ENCODE assay signal across 9 cellular contexts in the genomic region with DNA sequence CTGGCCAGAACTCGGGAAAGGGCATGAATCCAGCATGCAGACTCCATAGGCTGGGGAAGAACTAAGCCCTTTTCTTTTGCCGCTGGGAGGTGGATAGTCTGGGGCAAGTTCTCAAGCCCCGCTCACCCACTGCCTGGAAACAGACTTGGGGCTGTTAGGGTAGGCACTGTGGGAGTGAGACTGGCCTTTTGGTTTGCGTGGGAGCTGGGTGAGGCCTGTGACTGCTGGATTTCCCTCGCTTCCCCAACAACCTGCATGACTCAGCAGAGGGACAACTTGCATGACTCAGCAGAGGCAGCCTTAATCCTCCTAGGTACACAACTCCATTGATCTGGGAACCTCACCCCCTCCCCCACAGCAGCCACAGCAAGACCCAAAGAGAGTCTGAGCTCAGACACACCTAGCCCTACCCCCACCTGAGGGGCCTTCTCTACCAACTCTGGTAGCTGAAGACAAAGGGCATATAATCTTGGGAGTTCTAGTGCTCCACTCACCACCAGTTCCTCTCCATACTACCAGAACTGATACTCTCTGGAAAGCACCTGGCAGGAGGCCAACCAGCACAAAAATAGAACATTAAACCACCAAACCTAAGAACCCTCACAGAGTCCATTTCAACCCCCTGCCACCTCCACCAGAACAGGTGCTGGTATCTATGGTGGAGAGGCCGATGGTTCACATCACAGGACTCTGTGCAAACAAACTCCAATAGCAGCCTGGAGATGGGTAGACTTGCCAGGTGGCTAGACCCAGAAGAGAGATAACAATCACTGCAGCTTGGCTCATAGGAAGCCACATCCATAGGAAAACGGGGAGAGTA.
DNase-seq lines count a peak whose midpoint lies in the region; ATAC-seq and TF ChIP-seq lines count a peak whose summit lies in the region.
"Had no signal": no experiment of that assay in that cellular context is flagged by ENCODE, and none has a peak within 500 bp of the region (broad histone marks: within the 10 kb centered on the region; RNA-seq: fewer than 3 reads in every experiment).

No MANE protein-coding gene starts in this region.

- H3K27ac ChIP-seq in coronary artery, result no peak overlapping the region

- ATAC-seq in HG02943 (IDR thresholded peaks at IDR 0.05; ENCODE audit: low read depth, unreplicated experiment), result peak; percentile 81

- TF ChIP-seq CTCF in coronary artery (IDR thresholded peaks at IDR 0.05), result no peak

- H3K4me3 ChIP-seq in coronary artery, result no peak overlapping the region

- DNase-seq in NCI-H82 (lab: John Stamatoyannopoulos, UW) (peak; percentile 70), NCI-H82 treated with DMSO at 0.1 percent for 48 hours (lab: John Stamatoyannopoulos, UW; ENCODE audit: unreplicated experiment) (no peak), NCI-H2196 treated with DMSO at 0.1 percent for 48 hours (lab: John Stamatoyannopoulos, UW; ENCODE audit: unreplicated experiment) (peak; percentile 83), erythroblast (lab: John Stamatoyannopoulos, UW) (peak; percentile 55 to 73), occipital lobe (lab: John Stamatoyannopoulos, UW) (no peak), coronary artery (ENCODE audit: low spot score) (no peak), NCI-H524 treated with DMSO at 0.1 percent for 48 hours (lab: John Stamatoyannopoulos, UW) (no peak)
- DNase-seq: naive B cell had no signal

- no peak for TF ChIP-seq POLR2A in erythroblast (IDR thresholded peaks at IDR 0.05; ENCODE audit: low read length)

Comparison
In these comparisons a context has a peak if more than half of its experiments do, and no peak if none do; other contexts are left out.
1. DNase-seq: peak in NCI-H82 (single experiment), NCI-H2196 treated with DMSO at 0.1 percent for 48 hours (single experiment) and erythroblast (2 of 2); none in NCI-H82 treated with DMSO at 0.1 percent for 48 hours (single experiment), occipital lobe (single experiment), coronary artery (single experiment) and NCI-H524 treated with DMSO at 0.1 percent for 48 hours (single experiment).